1 cellular context compared by ENCODE assay signal in the genomic region with DNA sequence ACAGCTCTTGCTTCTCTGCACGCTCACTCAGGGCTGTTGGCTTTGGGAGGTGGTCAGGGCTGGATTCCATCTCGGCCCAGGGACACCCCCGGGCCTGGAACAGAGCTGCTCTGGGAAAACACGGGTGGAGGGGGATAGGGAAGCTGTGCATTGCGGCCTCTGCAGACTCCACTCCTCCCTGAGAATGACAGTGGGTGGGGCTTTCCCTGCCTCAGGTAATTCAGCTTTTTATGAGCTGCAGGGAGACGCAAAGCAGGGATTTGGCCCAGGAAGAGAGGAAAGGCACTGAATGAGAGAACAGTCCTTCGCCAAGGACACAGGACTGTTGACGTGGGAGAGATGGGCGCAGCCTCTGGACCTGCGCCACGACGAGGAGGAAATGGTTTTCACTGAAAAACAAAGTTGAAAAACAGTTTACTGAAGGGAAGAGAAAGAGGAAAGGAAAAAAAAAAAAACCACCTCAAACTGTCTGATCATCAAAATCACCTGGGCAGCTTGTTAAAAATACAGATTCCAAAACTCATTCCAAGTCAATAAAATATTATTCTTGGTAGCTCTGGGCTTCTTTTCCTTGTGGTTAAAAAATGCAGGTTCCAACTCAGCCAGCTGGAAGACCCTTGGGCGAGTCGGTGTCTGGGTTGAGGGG.
TF ChIP-seq lines count a peak whose summit lies in the region.

No MANE protein-coding gene starts in this region.

TF ChIP-seq in GM23338, 12 proteins besides CTCF, POLR2A, EP300 and RAD21 (continued from another document):
- TF ChIP-seq, protein P1, sequence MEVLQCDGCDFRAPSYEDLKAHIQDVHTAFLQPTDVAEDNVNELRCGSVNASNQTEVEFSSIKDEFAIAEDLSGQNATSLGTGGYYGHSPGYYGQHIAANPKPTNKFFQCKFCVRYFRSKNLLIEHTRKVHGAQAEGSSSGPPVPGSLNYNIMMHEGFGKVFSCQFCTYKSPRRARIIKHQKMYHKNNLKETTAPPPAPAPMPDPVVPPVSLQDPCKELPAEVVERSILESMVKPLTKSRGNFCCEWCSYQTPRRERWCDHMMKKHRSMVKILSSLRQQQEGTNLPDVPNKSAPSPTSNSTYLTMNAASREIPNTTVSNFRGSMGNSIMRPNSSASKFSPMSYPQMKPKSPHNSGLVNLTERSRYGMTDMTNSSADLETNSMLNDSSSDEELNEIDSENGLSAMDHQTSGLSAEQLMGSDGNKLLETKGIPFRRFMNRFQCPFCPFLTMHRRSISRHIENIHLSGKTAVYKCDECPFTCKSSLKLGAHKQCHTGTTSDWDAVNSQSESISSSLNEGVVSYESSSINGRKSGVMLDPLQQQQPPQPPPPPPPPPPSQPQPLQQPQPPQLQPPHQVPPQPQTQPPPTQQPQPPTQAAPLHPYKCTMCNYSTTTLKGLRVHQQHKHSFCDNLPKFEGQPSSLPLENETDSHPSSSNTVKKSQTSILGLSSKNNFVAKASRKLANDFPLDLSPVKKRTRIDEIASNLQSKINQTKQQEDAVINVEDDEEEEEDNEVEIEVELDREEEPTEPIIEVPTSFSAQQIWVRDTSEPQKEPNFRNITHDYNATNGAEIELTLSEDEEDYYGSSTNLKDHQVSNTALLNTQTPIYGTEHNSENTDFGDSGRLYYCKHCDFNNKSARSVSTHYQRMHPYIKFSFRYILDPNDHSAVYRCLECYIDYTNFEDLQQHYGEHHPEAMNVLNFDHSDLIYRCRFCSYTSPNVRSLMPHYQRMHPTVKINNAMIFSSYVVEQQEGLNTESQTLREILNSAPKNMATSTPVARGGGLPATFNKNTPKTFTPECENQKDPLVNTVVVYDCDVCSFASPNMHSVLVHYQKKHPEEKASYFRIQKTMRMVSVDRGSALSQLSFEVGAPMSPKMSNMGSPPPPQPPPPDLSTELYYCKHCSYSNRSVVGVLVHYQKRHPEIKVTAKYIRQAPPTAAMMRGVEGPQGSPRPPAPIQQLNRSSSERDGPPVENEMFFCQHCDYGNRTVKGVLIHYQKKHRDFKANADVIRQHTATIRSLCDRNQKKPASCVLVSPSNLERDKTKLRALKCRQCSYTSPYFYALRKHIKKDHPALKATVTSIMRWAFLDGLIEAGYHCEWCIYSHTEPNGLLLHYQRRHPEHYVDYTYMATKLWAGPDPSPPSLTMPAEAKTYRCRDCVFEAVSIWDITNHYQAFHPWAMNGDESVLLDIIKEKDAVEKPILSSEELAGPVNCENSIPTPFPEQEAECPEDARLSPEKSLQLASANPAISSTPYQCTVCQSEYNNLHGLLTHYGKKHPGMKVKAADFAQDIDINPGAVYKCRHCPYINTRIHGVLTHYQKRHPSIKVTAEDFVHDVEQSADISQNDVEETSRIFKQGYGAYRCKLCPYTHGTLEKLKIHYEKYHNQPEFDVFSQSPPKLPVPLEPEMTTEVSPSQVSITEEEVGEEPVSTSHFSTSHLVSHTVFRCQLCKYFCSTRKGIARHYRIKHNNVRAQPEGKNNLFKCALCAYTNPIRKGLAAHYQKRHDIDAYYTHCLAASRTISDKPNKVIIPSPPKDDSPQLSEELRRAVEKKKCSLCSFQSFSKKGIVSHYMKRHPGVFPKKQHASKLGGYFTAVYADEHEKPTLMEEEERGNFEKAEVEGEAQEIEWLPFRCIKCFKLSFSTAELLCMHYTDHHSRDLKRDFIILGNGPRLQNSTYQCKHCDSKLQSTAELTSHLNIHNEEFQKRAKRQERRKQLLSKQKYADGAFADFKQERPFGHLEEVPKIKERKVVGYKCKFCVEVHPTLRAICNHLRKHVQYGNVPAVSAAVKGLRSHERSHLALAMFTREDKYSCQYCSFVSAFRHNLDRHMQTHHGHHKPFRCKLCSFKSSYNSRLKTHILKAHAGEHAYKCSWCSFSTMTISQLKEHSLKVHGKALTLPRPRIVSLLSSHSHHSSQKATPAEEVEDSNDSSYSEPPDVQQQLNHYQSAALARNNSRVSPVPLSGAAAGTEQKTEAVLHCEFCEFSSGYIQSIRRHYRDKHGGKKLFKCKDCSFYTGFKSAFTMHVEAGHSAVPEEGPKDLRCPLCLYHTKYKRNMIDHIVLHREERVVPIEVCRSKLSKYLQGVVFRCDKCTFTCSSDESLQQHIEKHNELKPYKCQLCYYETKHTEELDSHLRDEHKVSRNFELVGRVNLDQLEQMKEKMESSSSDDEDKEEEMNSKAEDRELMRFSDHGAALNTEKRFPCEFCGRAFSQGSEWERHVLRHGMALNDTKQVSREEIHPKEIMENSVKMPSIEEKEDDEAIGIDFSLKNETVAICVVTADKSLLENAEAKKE (CRISPR knock-in tag; IDR thresholded peaks at IDR 0.05), result no peak
